In genomic region chr7:71221049-71221448, GRCh38 we compare ENCODE assay signal across 16 cellular contexts.
"Had no signal": no experiment of that assay in that cellular context is flagged by ENCODE, and none has a peak within 500 bp of the region (broad histone marks: within the 10 kb centered on the region; RNA-seq: fewer than 3 reads in every experiment).

No MANE protein-coding gene starts in this region.

- H3K27ac Mint-ChIP-seq: activated CD4-positive, alpha-beta T cell treated with anti-CD3 and anti-CD28 coated beads, Interleukin-2, amount 10 ng/mL, durations not matched to agents 24 days and 14 days; activated T-helper 1 cell treated with anti-CD3 and anti-CD28 coated beads, Interleukin-12 subunit alpha, Interleukin-12 subunit beta, Interleukin-2, Interleukin-4 antibody, amounts not matched to agents 30 ng/mL and 10 ng/mL and 1 ng/mL, durations not matched to agents 14 hours and 24 hours and 36 hours; naive thymus-derived CD8-positive, alpha-beta T cell had no signal

- FAIRE-seq: astrocyte, colon, endothelial cell of umbilical vein had no signal

- DNase-seq: activated CD4-positive, alpha-beta T cell treated with anti-CD3 and anti-CD28 coated beads, Interleukin-2, amount 10 ng/mL, durations not matched to agents 24 days and 14 days; activated naive CD4-positive, alpha-beta T cell; gastrocnemius medialis; hippocampal formation; kidney glomerular epithelial cell; mammary epithelial cell; naive thymus-derived CD8-positive, alpha-beta T cell; stimulated activated CD4-positive, alpha-beta T cell treated with anti-CD3 and anti-CD28 coated beads, Interleukin-12 subunit alpha, Interleukin-12 subunit beta, amount 100 ng/mL, for 4 hours; stimulated activated naive CD4-positive, alpha-beta T cell treated with Interleukin-2 at 50 U/mL for 16 hours; T-helper 1 cell had no signal

- H3K36me3 ChIP-seq: cardiac muscle cell, gastrocnemius medialis had no signal

- ATAC-seq: gastrocnemius medialis; naive thymus-derived CD8-positive, alpha-beta T cell had no signal

- H3K4me3 Mint-ChIP-seq: activated CD4-positive, alpha-beta T cell treated with anti-CD3 and anti-CD28 coated beads, Interleukin-2, amount 10 ng/mL, durations not matched to agents 24 days and 14 days; activated T-helper 1 cell treated with anti-CD3 and anti-CD28 coated beads, Interleukin-12 subunit alpha, Interleukin-12 subunit beta, Interleukin-2, Interleukin-4 antibody, amounts not matched to agents 30 ng/mL and 10 ng/mL and 1 ng/mL, durations not matched to agents 14 hours and 24 hours and 36 hours; naive thymus-derived CD8-positive, alpha-beta T cell had no signal

- H3K27me3 ChIP-seq: cardiac muscle cell, gastrocnemius medialis had no signal

- H3K4me1 Mint-ChIP-seq: activated CD4-positive, alpha-beta T cell treated with anti-CD3 and anti-CD28 coated beads, Interleukin-2, amount 10 ng/mL, durations not matched to agents 24 days and 14 days; naive thymus-derived CD8-positive, alpha-beta T cell had no signal

- H3K27ac ChIP-seq: cardiac muscle cell, gastrocnemius medialis, SK-N-MC had no signal

- H3K9me3 ChIP-seq: gastrocnemius medialis had no signal

- H3K4me1 ChIP-seq: gastrocnemius medialis had no signal

- H3K4me3 ChIP-seq: cardiac muscle cell, gastrocnemius medialis, SK-N-MC had no signal

- H3K27me3 Mint-ChIP-seq: activated CD4-positive, alpha-beta T cell treated with anti-CD3 and anti-CD28 coated beads, Interleukin-2, amount 10 ng/mL, durations not matched to agents 24 days and 14 days; naive thymus-derived CD8-positive, alpha-beta T cell had no signal
